Comparison of ENCODE assay signal across 21 cellular contexts in the genomic region with DNA sequence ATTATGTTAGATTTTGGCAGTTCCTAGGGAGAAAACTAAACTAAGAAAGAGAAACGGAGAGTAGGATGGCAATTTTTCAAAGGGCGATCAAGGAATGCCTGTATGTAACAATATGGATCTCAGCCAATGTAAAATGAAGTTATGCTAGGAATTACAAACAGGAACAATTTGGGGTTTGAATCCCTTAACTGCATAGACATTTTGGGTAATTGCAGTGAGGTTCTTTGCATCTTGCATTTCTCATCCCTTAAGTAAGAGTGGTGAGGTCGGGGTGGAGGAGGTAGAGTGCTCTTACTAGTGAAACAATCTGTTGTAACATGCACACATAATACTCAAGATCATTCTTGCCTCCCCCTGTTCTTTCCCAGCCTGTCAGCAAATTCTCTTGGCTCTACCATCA.
DNase-seq lines count a peak whose midpoint lies in the region; ATAC-seq and TF ChIP-seq lines count a peak whose summit lies in the region.
"Had no signal": no experiment of that assay in that cellular context is flagged by ENCODE, and none has a peak within 500 bp of the region (broad histone marks: within the 10 kb centered on the region; RNA-seq: fewer than 3 reads in every experiment).

No MANE protein-coding gene starts in this region.

- H3K4me3 ChIP-seq in AG10803 (ENCODE audit: low read length), result no peak overlapping the region
- no peak overlapping the region for H3K4me3 ChIP-seq in adipocyte (ENCODE audit: low read length)
- no peak overlapping the region for H3K4me3 ChIP-seq in choroid plexus epithelial cell (ENCODE audit: low read depth, low read length)

- H3K27me3 ChIP-seq in adipocyte (replicated peaks; ENCODE audit: control insufficient read depth, insufficient read depth, low read length), result peaks cover 6% of the 10 kb centered on the region

- peak; percentile 74 for DNase-seq in AG10803 (ENCODE audit: low read depth)
- DNase-seq in adipocyte (ENCODE audit: low read depth), result peak; percentile 53
- peak; percentile 50 for DNase-seq in choroid plexus epithelial cell (ENCODE audit: low read depth)
- DNase-seq in iris pigment epithelial cell (ENCODE audit: low read depth), result peak; percentile 49
- no peak for DNase-seq in Right ventricle myocardium superior
- no peak for DNase-seq in stimulated activated CD4-positive, alpha-beta T cell treated with anti-CD3 and anti-CD28 coated beads, Interleukin-4, amount 100 ng/mL, for 4 hours
- DNase-seq in activated naive CD4-positive, alpha-beta T cell (lab: John Stamatoyannopoulos, UW), result no peak
- DNase-seq in left cardiac atrium, result no peak
- DNase-seq: Caco-2; CD8-positive, alpha-beta T cell; DMS79; NCI-H1092; NCI-H1417 treated with DMSO at 0.1 percent for 48 hours; NCI-H1694 treated with DMSO at 0.1 percent for 48 hours; NCI-H2081; NCI-H2227 treated with DMSO at 0.1 percent for 48 hours; NCI-H510A; NCI-H69; SHP77 treated with DMSO at 0.1 percent for 48 hours had no signal

- ATAC-seq in Right ventricle myocardium superior (ENCODE audit: poor library complexity), result no peak
- no peak for ATAC-seq in left cardiac atrium
- ATAC-seq: CD8-positive, alpha-beta T cell; HCT116; Panc1 had no signal

- peaks cover 28% of the 10 kb centered on the region for H3K4me1 ChIP-seq in adipocyte (ENCODE audit: control insufficient read depth, insufficient read depth, low read length)
- H3K4me1 ChIP-seq: Caco-2 had no signal

- intact Hi-C loops in Right ventricle myocardium superior (cut with DNase I) (no loop called here), left cardiac atrium (cut with DNase I) (no loop called here)

- H3K9me3 ChIP-seq in adipocyte (ENCODE audit: control insufficient read depth, low read length), result peaks cover 4% of the 10 kb centered on the region
- H3K9me3 ChIP-seq: Caco-2 had no signal

- H3K9ac ChIP-seq in adipocyte (ENCODE audit: low read length), result no peak overlapping the region

- no peaks in the 10 kb centered on the region for H3K36me3 ChIP-seq in adipocyte (ENCODE audit: control insufficient read depth, insufficient read depth, low read length, severe bottlenecking)

- TF ChIP-seq CTCF in AG10803 (conservative IDR thresholded peaks at IDR 0.05; ENCODE audit: low read length), result no peak
- no peak for TF ChIP-seq CTCF in choroid plexus epithelial cell (conservative IDR thresholded peaks at IDR 0.05; ENCODE audit: low read depth, low read length)

Comparison
In these comparisons a context has a peak if more than half of its experiments do, and no peak if none do; other contexts are left out.
1. DNase-seq: peak in AG10803 (single experiment), adipocyte (single experiment), choroid plexus epithelial cell (single experiment) and iris pigment epithelial cell (single experiment); none in Right ventricle myocardium superior (single experiment), stimulated activated CD4-positive, alpha-beta T cell treated with anti-CD3 and anti-CD28 coated beads, Interleukin-4, amount 100 ng/mL, for 4 hours (0 of 2), activated naive CD4-positive, alpha-beta T cell (0 of 4) and left cardiac atrium (single experiment).